Comparison of ENCODE assay signal across 8 cellular contexts in genomic region chr11:130915556-130916237, GRCh38. TPM values are rescaled to one million over a fixed set of nuclear protein-coding genes. Genes with fewer than 3 reads are reported as not detected.
DNase-seq lines count a peak whose midpoint lies in the region; ATAC-seq and TF ChIP-seq lines count a peak whose summit lies in the region.

No MANE protein-coding gene starts in this region.

- no peaks in the 10 kb centered on the region for H3K9me3 Mint-ChIP-seq in natural killer cell

- H3K27me3 ChIP-seq in Karpas-422 (ENCODE audit: low read length) (no peaks in the 10 kb centered on the region), colonic mucosa (no peaks in the 10 kb centered on the region)

- peak overlapping the region; percentile 86 to 90 for H3K27ac Mint-ChIP-seq in natural killer cell

- H3K4me1 Mint-ChIP-seq in natural killer cell, result peaks cover 15 to 25% of the 10 kb centered on the region in 2 donors

- H3K9me3 ChIP-seq in Karpas-422 (ENCODE audit: low read length) (no peaks in the 10 kb centered on the region), colonic mucosa (no peaks in the 10 kb centered on the region)

- intact Hi-C loops in colonic mucosa (cut with DNase I), result loop anchor here (10.0 kb wide), 1 partner anchor 701 kb away; no protein-coding TSS in a partner anchor
- intact Hi-C loops in natural killer cell (cut with micrococcal nuclease), result loop anchor here (5.0 to 10.0 kb wide), 2 partner anchors 911 to 1018 kb away; partner anchors contain the start of genes NFRKB and PRDM10

- peaks cover 14% of the 10 kb centered on the region for H3K4me1 ChIP-seq in Karpas-422 (ENCODE audit: low read length)
- peaks cover 6% of the 10 kb centered on the region for H3K4me1 ChIP-seq in colonic mucosa

- ATAC-seq in natural killer cell, result peak in 1 of 3 donors; percentile 19
- ATAC-seq in omental fat pad (ENCODE audit: low FRiP score), result no peak

- no peaks in the 10 kb centered on the region for H3K9me2 ChIP-seq in Karpas-422 (replicated peaks; ENCODE audit: insufficient read depth, low read length)

- DNase-seq in activated gamma-delta T cell treated with Interleukin-2 at 50 U/mL for 16 hours, result peak; percentile 9
- DNase-seq in activated gamma-delta T cell (lab: John Stamatoyannopoulos, UW), result no peak
- no peak for DNase-seq in Karpas-422
- no peak for DNase-seq in colonic mucosa
- no peak for DNase-seq in natural killer cell
- DNase-seq in stimulated activated CD4-positive, alpha-beta T cell treated with anti-CD3 and anti-CD28 coated beads, Interleukin-4, amount 100 ng/mL, for 1 hour, result no peak
- DNase-seq in omental fat pad (ENCODE audit: low spot score), result no peak
- no peak for DNase-seq in GDM1 (lab: John Stamatoyannopoulos, UW)

- peak overlapping the region; percentile 94 for H3K4me3 Mint-ChIP-seq in natural killer cell

- H2AFZ ChIP-seq in Karpas-422 (ENCODE audit: low read length), result no peak overlapping the region; the same call in 1 of the 2 replicates

- H3K36me3 ChIP-seq in Karpas-422 (ENCODE audit: insufficient read depth, low read length), result no peaks in the 10 kb centered on the region
- peaks cover 5% of the 10 kb centered on the region for H3K36me3 ChIP-seq in colonic mucosa

- H3K27me3 Mint-ChIP-seq in natural killer cell (ENCODE audit: low read depth in 2 of 2), result peaks cover 10 to 31% of the 10 kb centered on the region in 2 donors

- H4K20me1 ChIP-seq in Karpas-422 (ENCODE audit: insufficient read depth, low read depth, low read length), result no peaks in the 10 kb centered on the region

- H3K4me3 ChIP-seq in Karpas-422 (ENCODE audit: low read length) (peak overlapping the region; percentile 80), colonic mucosa (peak overlapping the region; percentile 99)

- H3K9ac ChIP-seq in Karpas-422 (ENCODE audit: low read length) (peak overlapping the region; percentile 89), colonic mucosa (ENCODE audit: low read depth in 2 of 2, low read length in 2 of 2) (peak overlapping the region; percentile 86 to 88)

- H3K36me3 Mint-ChIP-seq in natural killer cell, result no peaks in the 10 kb centered on the region

- H3K27ac ChIP-seq in Karpas-422 (ENCODE audit: low read length) (no peak overlapping the region), colonic mucosa (peak overlapping the region; percentile 77)

- peak overlapping the region; percentile 78 for H3K4me2 ChIP-seq in Karpas-422 (ENCODE audit: low read depth, low read length, poor library complexity, severe bottlenecking)

- TF ChIP-seq CTCF in colonic mucosa (IDR thresholded peaks at IDR 0.05) (no peak), natural killer cell (IDR thresholded peaks at IDR 0.05) (no peak), omental fat pad (IDR thresholded peaks at IDR 0.05) (no peak)

- peaks cover 34% of the 10 kb centered on the region for H3K79me2 ChIP-seq in Karpas-422 (ENCODE audit: low read length)

RNA-seq across cellular contexts. Expression of gene SNX19, which starts 0.6 kb away (rescaled TPM):
- 23.2 and 30.7 TPM in 2 replicates for total RNA-seq in Karpas-422 (2014; rRNA removed; shearing (Covaris generic); ENCODE audit: low replicate concordance)
- total RNA-seq in colonic mucosa (10 to 100 TPM; 43.4 to 57.4 TPM), natural killer cell (10 to 100 TPM; 65.4 to 76.6 (median 72.0) TPM), omental fat pad (100 to 1,000 TPM in 3 of 4 donors, 10 to 100 TPM in 1; 90.9 to 135 (median 110) TPM)
